Comparison of ENCODE assay signal across 8 cellular contexts in genomic region chr17:51258756-51259573, GRCh38. TPM values are rescaled to one million over a fixed set of nuclear protein-coding genes. Genes with fewer than 3 reads are reported as not detected.
A peak's percentile ranks its signal among the peaks of the same experiment; 100 is the strongest.
DNase-seq lines count a peak whose midpoint lies in the region; ATAC-seq and TF ChIP-seq lines count a peak whose summit lies in the region.

No MANE protein-coding gene starts in this region.

- H3K27ac Mint-ChIP-seq in Caco-2 (ENCODE audit: unreplicated experiment) (peak overlapping the region; percentile 97), progenitor cell of endocrine pancreas (peak overlapping the region; percentile 96)
- H3K27ac Mint-ChIP-seq in activated CD8-positive, alpha-beta memory T cell treated with anti-CD3 and anti-CD28 coated beads, Interleukin-2, amount 10 ng/mL, durations not matched to agents 7 days and 5 days, result peak overlapping the region; percentile 72

- no peak overlapping the region for H4K5ac ChIP-seq in IMR-90 (ENCODE audit: low read depth, low read length)

- peak overlapping the region; percentile 97 for H3K4me2 ChIP-seq in IMR-90 (ENCODE audit: low read depth, low read length)

- POLR2A ChIA-PET in Caco-2 (lab: Charles Lee) (no interaction called here), IMR-90 (lab: Charles Lee; ENCODE audit: unreplicated experiment) (no interaction called here)

- peak overlapping the region; percentile 25 for H2BK5ac ChIP-seq in IMR-90 (ENCODE audit: low read depth, low read length, poor library complexity, severe bottlenecking)

- no peaks in the 10 kb centered on the region for H3K27me3 Mint-ChIP-seq in Caco-2 (ENCODE audit: insufficient read depth, unreplicated experiment)
- H3K27me3 Mint-ChIP-seq in activated CD8-positive, alpha-beta memory T cell treated with anti-CD3 and anti-CD28 coated beads, Interleukin-2, amount 10 ng/mL, durations not matched to agents 7 days and 5 days, result no peaks in the 10 kb centered on the region
- H3K27me3 Mint-ChIP-seq in progenitor cell of endocrine pancreas, result no peaks in the 10 kb centered on the region

- H3K9ac ChIP-seq in IMR-90 (ENCODE audit: low read depth, low read length), result peak overlapping the region; percentile 66

- H3K9me1 ChIP-seq in IMR-90 (ENCODE audit: insufficient read depth, low read length), result peaks cover 2% of the 10 kb centered on the region

- H3K4me3 Mint-ChIP-seq in Caco-2 (ENCODE audit: unreplicated experiment) (peak overlapping the region; percentile 66), progenitor cell of endocrine pancreas (ENCODE audit: low read depth) (peak overlapping the region; percentile 95)
- peak overlapping the region; percentile 77 for H3K4me3 Mint-ChIP-seq in activated CD8-positive, alpha-beta memory T cell treated with anti-CD3 and anti-CD28 coated beads, Interleukin-2, amount 10 ng/mL, durations not matched to agents 7 days and 5 days

- H4K20me1 ChIP-seq in IMR-90 (ENCODE audit: insufficient read depth, low read length), result peaks cover 35% of the 10 kb centered on the region

- in situ Hi-C loops in IMR-90 (cut with MboI; ENCODE audit: low sequenced_read_pairs), result no loop called here

- TSS peak; percentile 17 for BruUV-seq in Caco-2 (replicated peaks; lab: Mats Ljungman, UMichigan)
- no TSS peak for BruUV-seq in IMR-90 (replicated peaks; lab: Mats Ljungman, UMichigan)

- H3K36me3 Mint-ChIP-seq in Caco-2 (ENCODE audit: insufficient read depth, unreplicated experiment) (peaks cover 57% of the 10 kb centered on the region), progenitor cell of endocrine pancreas (ENCODE audit: insufficient read depth) (peaks cover 13% of the 10 kb centered on the region)
- peaks cover 26% of the 10 kb centered on the region for H3K36me3 Mint-ChIP-seq in activated CD8-positive, alpha-beta memory T cell treated with anti-CD3 and anti-CD28 coated beads, Interleukin-2, amount 10 ng/mL, durations not matched to agents 7 days and 5 days

- H2BK20ac ChIP-seq in IMR-90 (ENCODE audit: low read depth, low read length), result no peak overlapping the region

- H2BK120ac ChIP-seq in IMR-90 (ENCODE audit: low read depth, low read length), result no peak overlapping the region

- H3K4me1 ChIP-seq in Caco-2, result peaks cover 5% of the 10 kb centered on the region; the same call in 1 of the 2 replicates
- H3K4me1 ChIP-seq in IMR-90 (ENCODE audit: control insufficient read depth, insufficient read depth, low read length), result no peaks in the 10 kb centered on the region; the same call in 1 of the 2 replicates

- no peak overlapping the region for H2BK15ac ChIP-seq in IMR-90 (ENCODE audit: low read depth, low read length)

- H3K9me3 Mint-ChIP-seq in Caco-2 (ENCODE audit: unreplicated experiment), result no peaks in the 10 kb centered on the region
- H3K9me3 Mint-ChIP-seq in activated CD8-positive, alpha-beta memory T cell treated with anti-CD3 and anti-CD28 coated beads, Interleukin-2, amount 10 ng/mL, durations not matched to agents 7 days and 5 days (ENCODE audit: low read depth), result no peaks in the 10 kb centered on the region
- H3K9me3 Mint-ChIP-seq in progenitor cell of endocrine pancreas (ENCODE audit: low read depth), result no peaks in the 10 kb centered on the region

- H3K36me3 ChIP-seq in Caco-2 (ENCODE audit: control insufficient read depth, insufficient read depth, low read length) (no peaks in the 10 kb centered on the region; the same call in 1 of the 2 replicates), IMR-90 (ENCODE audit: control insufficient read depth, insufficient read depth, low read length) (peaks cover 5% of the 10 kb centered on the region)

- peak overlapping the region; percentile 4; the same call in 1 of the 2 replicates for H3K4ac ChIP-seq in IMR-90 (ENCODE audit: low read depth, low read length)

- no peak overlapping the region for H3K18ac ChIP-seq in IMR-90 (ENCODE audit: low read depth, low read length)

- H4K8ac ChIP-seq in IMR-90 (ENCODE audit: low read depth in 2 of 2, low read length in 2 of 2), result peak overlapping the region in 1 of 2 experiments; percentile 27; a peak in 1 of 4 replicates

- H3K9me3 ChIP-seq in Caco-2, result no peaks in the 10 kb centered on the region
- H3K9me3 ChIP-seq in IMR-90 (ENCODE audit: control insufficient read depth, insufficient read depth, low read length), result no peaks in the 10 kb centered on the region

- CTCF ChIA-PET in Caco-2 (lab: Charles Lee) (interaction anchor here (0.7 to 0.8 kb wide), 2 partner anchors 11 to 94 kb away, joined by 3 to 5 read pairs; no protein-coding TSS in a partner anchor), IMR-90 (lab: Yijun Ruan, JAX) (interaction anchor here (0.6 kb wide), 1 partner anchor 58 kb away, joined by 3 read pairs; no protein-coding TSS in a partner anchor)
- CTCF ChIA-PET in activated CD8-positive, alpha-beta memory T cell treated with anti-CD3 and anti-CD28 coated beads, Interleukin-2, amount 10 ng/mL, durations not matched to agents 7 days and 5 days (lab: Charles Lee), result interaction anchor here (0.8 kb wide), 1 partner anchor 23 kb away, joined by 3 read pairs; no protein-coding TSS in a partner anchor

- H3K27ac ChIP-seq in IMR-90 (ENCODE audit: insufficient read depth, low read length), result peak overlapping the region; percentile 35

- H3K4me1 Mint-ChIP-seq in Caco-2 (ENCODE audit: low read depth, unreplicated experiment) (peaks cover 29% of the 10 kb centered on the region), progenitor cell of endocrine pancreas (ENCODE audit: low read depth) (peaks cover 42% of the 10 kb centered on the region)
- H3K4me1 Mint-ChIP-seq in activated CD8-positive, alpha-beta memory T cell treated with anti-CD3 and anti-CD28 coated beads, Interleukin-2, amount 10 ng/mL, durations not matched to agents 7 days and 5 days, result peaks cover 57% of the 10 kb centered on the region

- WGBS in IMR-90 (ENCODE audit: extremely low coverage in 2 of 2, insufficient read length in 1 of 2), 2 experiments, result 8% methylated on average over 4 of the region's 18 CpGs; no CpG with 5 or more reads in 1 of the 2 experiments

- ATAC-seq in IMR-90 (ENCODE audit: low read depth) (no peak), HG02571 (IDR thresholded peaks at IDR 0.05; ENCODE audit: unreplicated experiment) (no peak)
- no peak for ATAC-seq in activated CD8-positive, alpha-beta memory T cell treated with anti-CD3 and anti-CD28 coated beads, Interleukin-2, amount 10 ng/mL, durations not matched to agents 7 days and 5 days

- peak overlapping the region; percentile 99 for H2AFZ ChIP-seq in IMR-90 (replicated peaks; ENCODE audit: low read length, poor library complexity)

- no peak for TF ChIP-seq CTCF in Caco-2 (IDR thresholded peaks at IDR 0.05; ENCODE audit: insufficient read depth in 1 of 2, low read depth in 1 of 2, low read length in 1 of 2, severe bottlenecking in 1 of 2, unreplicated experiment in 1 of 2)
- no peak for TF ChIP-seq CTCF in IMR-90 (conservative IDR thresholded peaks at IDR 0.05; ENCODE audit: low read depth, low read length)
- TF ChIP-seq CTCF in progenitor cell of endocrine pancreas (IDR thresholded peaks at IDR 0.05; ENCODE audit: unreplicated experiment), result no peak

- no peak for TF ChIP-seq RAD21 in IMR-90 (IDR thresholded peaks at IDR 0.05; ENCODE audit: low read length)

- intact Hi-C loops in Caco-2 (cut with micrococcal nuclease; ENCODE audit: unreplicated experiment), result loop anchor here (10.0 kb wide), 1 partner anchor 254 kb away; no protein-coding TSS in a partner anchor
- intact Hi-C loops in IMR-90 (cut with micrococcal nuclease), result loop anchor here (5.0 kb wide), 1 partner anchor 42 kb away; no protein-coding TSS in a partner anchor

- TF ChIP-seq POLR2A in IMR-90 (IDR thresholded peaks at IDR 0.05; ENCODE audit: low read depth, low read length), result no peak

- H3K14ac ChIP-seq in IMR-90 (replicated peaks; ENCODE audit: low read depth, low read length), result no peak overlapping the region

- H2AK5ac ChIP-seq in IMR-90 (ENCODE audit: low read depth, low read length), result no peak overlapping the region; the same call in 1 of the 2 replicates

- peak overlapping the region; percentile 68 for H2AK9ac ChIP-seq in IMR-90 (replicated peaks; ENCODE audit: low read depth, low read length, poor library complexity)

- peak; percentile 50 to 61 for DNase-seq in Caco-2
- no peak for DNase-seq in IMR-90
- DNase-seq in activated CD8-positive, alpha-beta memory T cell treated with anti-CD3 and anti-CD28 coated beads, Interleukin-2, amount 10 ng/mL, durations not matched to agents 7 days and 5 days, result peak; percentile 50
- peak; percentile 16 for DNase-seq in glomerular visceral epithelial cell (ENCODE audit: extremely low spot score)
- peak; percentile 15 for DNase-seq in progenitor cell of endocrine pancreas (ENCODE audit: low spot score, unreplicated experiment)
- no peak for DNase-seq in NCI-H524 treated with DMSO at 0.1 percent for 48 hours (lab: John Stamatoyannopoulos, UW)
- DNase-seq in NCI-H1105 (lab: John Stamatoyannopoulos, UW), result no peak

- peak overlapping the region; percentile 87 for H3K4me3 ChIP-seq in Caco-2 (ENCODE audit: low read depth, low read length)
- H3K4me3 ChIP-seq in IMR-90 (ENCODE audit: insufficient read depth, low read depth, low read length), result peak overlapping the region; percentile 52

- H4K91ac ChIP-seq in IMR-90 (ENCODE audit: insufficient read depth, low read depth, low read length), result peak overlapping the region; percentile 28; the same call in 1 of the 2 replicates

- peak overlapping the region; percentile 72; the same call in 1 of the 2 replicates for H3K23ac ChIP-seq in IMR-90 (ENCODE audit: low read depth, low read length)

- dilution Hi-C loops in IMR-90 (cut with HindIII; ENCODE audit: low sequenced_read_pairs, unreplicated experiment), result no loop called here

- peaks cover 21 to 53% of the 10 kb centered on the region in 2 experiments for H3K79me1 ChIP-seq in IMR-90 (ENCODE audit: low read depth in 1 of 2, low read length in 2 of 2)

- H3K27me3 ChIP-seq in Caco-2 (replicated peaks; ENCODE audit: control insufficient read depth, insufficient read depth, low read length) (no peaks in the 10 kb centered on the region), IMR-90 (ENCODE audit: control insufficient read depth, insufficient read depth, low read length) (no peaks in the 10 kb centered on the region)

- 0 out of 2 replicates have a peak overlapping the region, but pooled peaks have one; percentile 38 for H3K56ac ChIP-seq in IMR-90 (ENCODE audit: extremely low read depth, insufficient read depth, low read length)

RNA-seq across cellular contexts. Expression of gene MBTD1, which starts 0.9 kb away (rescaled TPM):
- total RNA-seq in Caco-2 (2022), result 24.3 and 26.2 TPM in 2 replicates
- total RNA-seq in IMR-90 (2012; rRNA removed), result 5.6 and 6.9 TPM in 2 replicates
- 2.5 and 3.2 TPM in 2 replicates for polyA plus RNA-seq in IMR-90 (2012; rRNA removed)
- 0.37 and 0.71 TPM in 2 replicates for polyA plus RNA-seq in IMR-90 (2012; cell fraction: cytosol; rRNA removed)
- 1.1 and 13.9 TPM in 2 replicates for polyA plus RNA-seq in IMR-90 (2012; cell fraction: nucleus; rRNA removed; ENCODE audit: low replicate concordance)
- total RNA-seq in activated CD8-positive, alpha-beta memory T cell treated with anti-CD3 and anti-CD28 coated beads, Interleukin-2, amount 10 ng/mL, durations not matched to agents 7 days and 5 days, result 10 to 100 TPM; 10.4 to 11.0 TPM
- total RNA-seq in progenitor cell of endocrine pancreas, result 47.6 and 50.7 TPM in 2 replicates

RNA-seq across cellular contexts. Expression of gene UTP18, which starts 1.4 kb away (rescaled TPM):
- total RNA-seq in Caco-2 (2022) (55.3 and 63.4 TPM in 2 replicates), IMR-90 (2012; rRNA removed) (22.4 and 43.9 TPM in 2 replicates), progenitor cell of endocrine pancreas (35.3 and 38.0 TPM in 2 replicates)
- 15.5 and 17.7 TPM in 2 replicates for polyA plus RNA-seq in IMR-90 (2012; rRNA removed)
- polyA plus RNA-seq in IMR-90 (2012; cell fraction: cytosol; rRNA removed), result 5.7 and 9.0 TPM in 2 replicates
- polyA plus RNA-seq in IMR-90 (2012; cell fraction: nucleus; rRNA removed; ENCODE audit: low replicate concordance), result 4.3 and 9.1 TPM in 2 replicates
- 10 to 100 TPM; 46.8 to 59.8 TPM for total RNA-seq in activated CD8-positive, alpha-beta memory T cell treated with anti-CD3 and anti-CD28 coated beads, Interleukin-2, amount 10 ng/mL, durations not matched to agents 7 days and 5 days

Comparison
In these comparisons a context has a peak if more than half of its experiments do, and no peak if none do; other contexts are left out.
1. DNase-seq: peak in Caco-2 (2 of 2), activated CD8-positive, alpha-beta memory T cell treated with anti-CD3 and anti-CD28 coated beads, Interleukin-2, amount 10 ng/mL, durations not matched to agents 7 days and 5 days (single experiment), glomerular visceral epithelial cell (single experiment) and progenitor cell of endocrine pancreas (single experiment); none in IMR-90 (single experiment), NCI-H524 treated with DMSO at 0.1 percent for 48 hours (single experiment) and NCI-H1105 (single experiment).
2. Peak in every context shown above with its lines, with median percentiles within 50 percentile points of each other: H3K27ac Mint-ChIP-seq and H3K4me3 Mint-ChIP-seq.